18 cellular contexts compared by ENCODE assay signal in the genomic region with DNA sequence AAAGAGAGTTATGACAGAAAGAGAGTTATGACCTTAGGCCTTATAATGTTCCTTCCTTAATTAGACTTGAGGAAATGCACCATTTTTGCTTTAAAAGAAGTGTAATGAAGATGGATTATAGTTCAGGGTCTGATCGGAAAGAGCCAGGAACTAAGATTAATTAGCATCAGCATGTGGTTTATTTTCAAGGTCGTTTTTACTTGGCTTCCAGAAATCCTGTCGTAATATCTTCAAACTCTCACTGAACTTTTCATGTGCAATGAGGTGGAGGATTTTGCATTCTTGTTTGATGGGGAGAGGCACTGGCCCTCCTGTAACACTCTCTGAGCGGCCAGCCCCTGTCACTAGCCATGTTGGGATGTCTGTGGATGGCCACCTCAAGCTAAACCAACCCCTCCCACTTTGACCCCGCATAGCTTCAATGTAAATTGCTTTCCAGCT.
DNase-seq lines count a peak whose midpoint lies in the region; TF ChIP-seq lines count a peak whose summit lies in the region.
"Had no signal": no experiment of that assay in that cellular context is flagged by ENCODE, and none has a peak within 500 bp of the region (broad histone marks: within the 10 kb centered on the region; RNA-seq: fewer than 3 reads in every experiment).

No MANE protein-coding gene starts in this region.

- WGBS in thyroid gland, 2 donors, result 12 to 20% methylated on average over 5 of the region's 5 CpGs

- in situ Hi-C loops in astrocyte of the cerebellum (cut with HindIII; ENCODE audit: low sequenced_read_pairs), result no loop called here

- H3K36me3 ChIP-seq in thyroid gland, result no peaks in the 10 kb centered on the region
- H3K36me3 ChIP-seq: HAP-1 had no signal

- DNase-seq in M059J (ENCODE audit: low read depth) (peak; percentile 21), astrocyte of the cerebellum (ENCODE audit: low read depth) (peak; percentile 86), kidney glomerular epithelial cell (lab: John Stamatoyannopoulos, UW) (peak; percentile 56), thyroid gland (peak; percentile 65 to 70), KG1 (lab: John Stamatoyannopoulos, UW) (no peak), HPDE6-E6E7 (ENCODE audit: extremely low spot score) (no peak)
- no peak for DNase-seq in activated CD4-positive, alpha-beta T cell treated with anti-CD3 and anti-CD28 coated beads, Interleukin-2, amount 50 U/mL, for 4 hours
- DNase-seq: Calu3; CD4-positive, alpha-beta memory T cell; NCI-H1048; NCI-H1436 treated with DMSO at 0.1 percent for 48 hours; NCI-H2029 treated with DMSO at 0.1 percent for 48 hours; NCI-H2171 treated with DMSO at 0.1 percent for 48 hours; NCI-H446 treated with DMSO at 0.1 percent for 48 hours; NCI-H748 treated with DMSO at 0.1 percent for 48 hours; PC-9 had no signal

- H3K4me1 ChIP-seq in thyroid gland, result peaks cover 22 to 26% of the 10 kb centered on the region in 2 donors
- H3K4me1 ChIP-seq: HAP-1 had no signal

- intact Hi-C loops in thyroid gland (cut with DNase I), result no loop called here

- TF ChIP-seq CTCF in astrocyte of the cerebellum (IDR thresholded peaks at IDR 0.05; ENCODE audit: low read depth, low read length, missing control alignments) (no peak), thyroid gland (IDR thresholded peaks at IDR 0.05) (no peak)

- no peaks in the 10 kb centered on the region for H3K9me3 ChIP-seq in thyroid gland
- H3K9me3 ChIP-seq: HAP-1 had no signal

- H3K4me3 ChIP-seq in astrocyte of the cerebellum (ENCODE audit: low read depth, low read length) (no peak overlapping the region), thyroid gland (replicated peaks in 1 of 3) (no peak overlapping the region)
- H3K4me3 ChIP-seq: HAP-1, PC-9 had no signal

- peak in 1 of 2 donors; percentile 8 for TF ChIP-seq POLR2A in thyroid gland (IDR thresholded peaks at IDR 0.05)

- peak overlapping the region; percentile 72 to 86 (median 82) for H3K27ac ChIP-seq in thyroid gland
- H3K27ac ChIP-seq: KMS-11, PC-9 had no signal

- H3K27me3 ChIP-seq in thyroid gland, result no peaks in the 10 kb centered on the region

Comparison
In these comparisons a context has a peak if more than half of its experiments do, and no peak if none do; other contexts are left out.
1. DNase-seq: peak in M059J (single experiment), astrocyte of the cerebellum (single experiment), kidney glomerular epithelial cell (single experiment) and thyroid gland (2 of 2); none in KG1 (single experiment), HPDE6-E6E7 (single experiment) and activated CD4-positive, alpha-beta T cell treated with anti-CD3 and anti-CD28 coated beads, Interleukin-2, amount 50 U/mL, for 4 hours (0 of 2).